18 cellular contexts compared by ENCODE assay signal in the genomic region with DNA sequence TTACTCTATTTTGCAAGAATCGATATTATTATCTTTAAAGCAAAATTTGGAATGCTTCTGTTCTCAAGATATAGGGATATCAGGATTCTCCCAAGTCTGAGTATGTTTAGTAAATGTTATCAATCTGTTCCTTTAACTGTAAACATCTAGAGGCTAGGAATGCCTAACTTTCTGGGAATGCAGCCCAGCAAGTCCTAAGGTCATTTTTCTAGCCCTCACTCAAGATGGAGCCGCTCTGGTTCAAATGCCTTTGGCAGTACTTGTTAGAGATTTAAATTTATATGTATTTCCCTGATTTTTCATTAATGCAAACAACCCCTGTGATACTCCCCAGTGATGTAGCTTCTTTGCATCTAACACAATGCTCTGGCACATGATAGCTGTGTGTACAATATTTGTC.
DNase-seq lines count a peak whose midpoint lies in the region; ATAC-seq, FAIRE-seq and TF ChIP-seq lines count a peak whose summit lies in the region.
"Had no signal": no experiment of that assay in that cellular context is flagged by ENCODE, and none has a peak within 500 bp of the region (broad histone marks: within the 10 kb centered on the region; RNA-seq: fewer than 3 reads in every experiment).

No MANE protein-coding gene starts in this region.

- no peak for DNase-seq in HepG2 (ENCODE audit: low spot score)
- DNase-seq in islet precursor cell = peak; percentile 59
- no peak for DNase-seq in middle frontal gyrus (ENCODE audit: extremely low spot score, low spot score)
- no peak for DNase-seq in RPMI8226
- DNase-seq in HuH-7.5 (ENCODE audit: low spot score) = no peak
- DNase-seq: AML-193; CD4-positive, alpha-beta T cell; DMS153; DMS79; GF-D8; H9; IMR-90 had no signal

- H3K36me3 Mint-ChIP-seq in nephron (ENCODE audit: low read depth) = peaks cover 3% of the 10 kb centered on the region

- no peak overlapping the region for H3K4me2 ChIP-seq in HepG2 (ENCODE audit: low read depth, low read length)
- H3K4me2 ChIP-seq: A549 had no signal

- H3K4me3 ChIP-seq in liver (ENCODE audit: low read depth in 1 of 3, low read length in 3 of 3) (no peak overlapping the region), HepG2 (replicated peaks in 1 of 3; ENCODE audit: insufficient read depth in 1 of 3, low read depth in 2 of 3, low read length in 3 of 3) (no peak overlapping the region)
- H3K4me3 ChIP-seq: A549 had no signal

- no peaks in the 10 kb centered on the region for H4K20me1 ChIP-seq in HepG2 (ENCODE audit: insufficient read depth, low read length)

- CTCF ChIA-PET in HepG2 (lab: Yijun Ruan, JAX; ENCODE audit: low intra/inter-chr PET ratio, low total read pairs) = no interaction called here

- no peak for TF ChIP-seq EP300 in HepG2 (IDR thresholded peaks at IDR 0.05; ENCODE audit: low read depth in 2 of 2, low read length in 2 of 2)
- no peak for TF ChIP-seq EP300 in HepG2 (CRISPR knock-in tag; IDR thresholded peaks at IDR 0.05; ENCODE audit: borderline replicate concordance)

- 38% methylated on average over 2 of the region's 2 CpGs for WGBS in liver
- WGBS in HepG2 (ENCODE audit: low lambda C conversion rate) = 3% methylated on average over 2 of the region's 2 CpGs

- H3K9ac ChIP-seq in liver (ENCODE audit: low read depth in 1 of 2, low read length in 2 of 2) = no peak overlapping the region
- no peak overlapping the region for H3K9ac ChIP-seq in HepG2 (ENCODE audit: insufficient read depth, low read depth, low read length)

- no peaks in the 10 kb centered on the region for H3K79me2 ChIP-seq in HepG2 (ENCODE audit: insufficient read depth, low read length)

- no peaks in the 10 kb centered on the region for H3K27me3 Mint-ChIP-seq in nephron (ENCODE audit: low read depth)
- H3K27me3 Mint-ChIP-seq: CD4-positive, alpha-beta T cell had no signal

- H3K4me1 ChIP-seq in liver (ENCODE audit: control insufficient read depth in 4 of 4, insufficient read depth in 4 of 4, low read length in 3 of 4) = no peaks in the 10 kb centered on the region
- H3K4me1 ChIP-seq in HepG2 (ENCODE audit: insufficient read depth, low read length) = no peaks in the 10 kb centered on the region
- H3K4me1 ChIP-seq: A549 had no signal

- no peak overlapping the region for H2AFZ ChIP-seq in HepG2 (ENCODE audit: low read length)

- no peak overlapping the region for H3K27ac ChIP-seq in liver (ENCODE audit: low read depth in 1 of 2, low read length in 2 of 2)
- H3K27ac ChIP-seq in HepG2 (ENCODE audit: extremely low read length, insufficient read depth, low read length) = no peak overlapping the region
- H3K27ac ChIP-seq: 22Rv1, A549, C4-2B had no signal

- H3K27ac Mint-ChIP-seq in nephron = peak overlapping the region in 2 of 3 experiments; percentile 53 to 81
- H3K27ac Mint-ChIP-seq: CD4-positive, alpha-beta T cell; H9 had no signal

- H3K9me3 ChIP-seq in liver (ENCODE audit: control insufficient read depth in 4 of 4, low read length in 3 of 4) = peaks cover 0 to 7% (median 0%) of the 10 kb centered on the region in 4 donors
- peaks cover 24% of the 10 kb centered on the region for H3K9me3 ChIP-seq in HepG2 (ENCODE audit: low read length)
- H3K9me3 ChIP-seq: A549 had no signal

- TF ChIP-seq RAD21 in liver (IDR thresholded peaks at IDR 0.05) (no peak), HepG2 (CRISPR knock-in tag; IDR thresholded peaks at IDR 0.05) (no peak)

- peaks cover 34% of the 10 kb centered on the region for H3K4me1 Mint-ChIP-seq in nephron

- BruUV-seq in HepG2 (replicated peaks; lab: Mats Ljungman, UMichigan) = no TSS peak

- H3K27me3 ChIP-seq in liver (ENCODE audit: control insufficient read depth in 4 of 4, insufficient read depth in 4 of 4, low read length in 3 of 4) (peaks cover 0 to 5% (median 0%) of the 10 kb centered on the region in 4 donors), HepG2 (ENCODE audit: control insufficient read depth in 1 of 2, insufficient read depth in 2 of 2, low read length in 2 of 2) (no peaks in the 10 kb centered on the region)

- in situ Hi-C loops in HepG2 (cut with HindIII; ENCODE audit: extremely low pct_ligation_motif_present, low pct_unique_long_range_greater_than_20kb) = no loop called here

- intact Hi-C loops in HepG2 (cut with micrococcal nuclease; ENCODE audit: unreplicated experiment) = no loop called here

- peaks cover 19% of the 10 kb centered on the region for H3K9me3 Mint-ChIP-seq in nephron

- no peak overlapping the region for H3K4me3 Mint-ChIP-seq in nephron
- H3K4me3 Mint-ChIP-seq: CD4-positive, alpha-beta T cell; H9 had no signal

- TF ChIP-seq POLR2A in HepG2 (IDR thresholded peaks at IDR 0.05; ENCODE audit: insufficient read depth in 1 of 2, low read depth in 2 of 2, low read length in 2 of 2) = no peak

- no peak for ATAC-seq in HepG2
- ATAC-seq: A549 had no signal

- TF ChIP-seq CTCF in liver (IDR thresholded peaks at IDR 0.05; ENCODE audit: low read depth, low read length, missing input control) (no peak), HepG2 (CRISPR knock-in tag; IDR thresholded peaks at IDR 0.05) (no peak), nephron (IDR thresholded peaks at IDR 0.05; ENCODE audit: unreplicated experiment in 3 of 3) (no peak)

- H3K36me3 ChIP-seq in liver (ENCODE audit: control insufficient read depth in 4 of 4, insufficient read depth in 3 of 4, low read depth in 1 of 4, low read length in 3 of 4) (no peaks in the 10 kb centered on the region), HepG2 (replicated peaks in 1 of 2; ENCODE audit: control insufficient read depth in 1 of 2, insufficient read depth in 2 of 2, low read length in 2 of 2) (no peaks in the 10 kb centered on the region)

- no peak for FAIRE-seq in HepG2 (lab: Jason Lieb, UNC)
- FAIRE-seq: A549, H1 had no signal

- POLR2A ChIA-PET in HepG2 (lab: Yijun Ruan, JAX) = no interaction called here

TF ChIP-seq in liver, 16 proteins besides CTCF, POLR2A, EP300 and RAD21:
- TF ChIP-seq NR2F2 (IDR thresholded peaks at IDR 0.05) (peak; percentile 22), FOXA2 (IDR thresholded peaks at IDR 0.05) (no peak)

TF ChIP-seq in HepG2, 621 proteins besides CTCF, POLR2A, EP300 and RAD21 (continues in another document):
- TF ChIP-seq ZFY (CRISPR knock-in tag; IDR thresholded peaks at IDR 0.05) (no peak), SNAI1 (CRISPR knock-in tag; IDR thresholded peaks at IDR 0.05; ENCODE audit: borderline replicate concordance) (no peak), TBX2 (CRISPR knock-in tag; IDR thresholded peaks at IDR 0.05; ENCODE audit: borderline replicate concordance) (no peak), ZNF274 (CRISPR knock-in tag; IDR thresholded peaks at IDR 0.05) (no peak), RAD51 (IDR thresholded peaks at IDR 0.05; ENCODE audit: borderline replicate concordance) (no peak), RNF2 (conservative IDR thresholded peaks at IDR 0.05; ENCODE audit: low read depth) (no peak)
- TF ChIP-seq, protein P1, sequence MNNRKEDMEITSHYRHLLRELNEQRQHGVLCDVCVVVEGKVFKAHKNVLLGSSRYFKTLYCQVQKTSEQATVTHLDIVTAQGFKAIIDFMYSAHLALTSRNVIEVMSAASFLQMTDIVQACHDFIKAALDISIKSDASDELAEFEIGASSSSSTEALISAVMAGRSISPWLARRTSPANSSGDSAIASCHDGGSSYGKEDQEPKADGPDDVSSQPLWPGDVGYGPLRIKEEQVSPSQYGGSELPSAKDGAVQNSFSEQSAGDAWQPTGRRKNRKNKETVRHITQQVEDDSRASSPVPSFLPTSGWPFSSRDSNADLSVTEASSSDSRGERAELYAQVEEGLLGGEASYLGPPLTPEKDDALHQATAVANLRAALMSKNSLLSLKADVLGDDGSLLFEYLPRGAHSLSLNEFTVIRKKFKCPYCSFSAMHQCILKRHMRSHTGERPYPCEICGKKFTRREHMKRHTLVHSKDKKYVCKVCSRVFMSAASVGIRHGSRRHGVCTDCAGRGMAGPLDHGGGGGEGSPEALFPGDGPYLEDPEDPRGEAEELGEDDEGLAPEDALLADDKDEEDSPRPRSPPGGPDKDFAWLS (CRISPR knock-in tag; IDR thresholded peaks at IDR 0.05; ENCODE audit: borderline replicate concordance) = no peak
- TF ChIP-seq, protein P2, sequence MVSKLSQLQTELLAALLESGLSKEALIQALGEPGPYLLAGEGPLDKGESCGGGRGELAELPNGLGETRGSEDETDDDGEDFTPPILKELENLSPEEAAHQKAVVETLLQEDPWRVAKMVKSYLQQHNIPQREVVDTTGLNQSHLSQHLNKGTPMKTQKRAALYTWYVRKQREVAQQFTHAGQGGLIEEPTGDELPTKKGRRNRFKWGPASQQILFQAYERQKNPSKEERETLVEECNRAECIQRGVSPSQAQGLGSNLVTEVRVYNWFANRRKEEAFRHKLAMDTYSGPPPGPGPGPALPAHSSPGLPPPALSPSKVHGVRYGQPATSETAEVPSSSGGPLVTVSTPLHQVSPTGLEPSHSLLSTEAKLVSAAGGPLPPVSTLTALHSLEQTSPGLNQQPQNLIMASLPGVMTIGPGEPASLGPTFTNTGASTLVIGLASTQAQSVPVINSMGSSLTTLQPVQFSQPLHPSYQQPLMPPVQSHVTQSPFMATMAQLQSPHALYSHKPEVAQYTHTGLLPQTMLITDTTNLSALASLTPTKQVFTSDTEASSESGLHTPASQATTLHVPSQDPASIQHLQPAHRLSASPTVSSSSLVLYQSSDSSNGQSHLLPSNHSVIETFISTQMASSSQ (IDR thresholded peaks at IDR 0.05; ENCODE audit: low read depth) = no peak
- TF ChIP-seq, protein P2 (CRISPR knock-in tag; IDR thresholded peaks at IDR 0.05; ENCODE audit: borderline replicate concordance) = no peak
- TF ChIP-seq, protein P3, sequence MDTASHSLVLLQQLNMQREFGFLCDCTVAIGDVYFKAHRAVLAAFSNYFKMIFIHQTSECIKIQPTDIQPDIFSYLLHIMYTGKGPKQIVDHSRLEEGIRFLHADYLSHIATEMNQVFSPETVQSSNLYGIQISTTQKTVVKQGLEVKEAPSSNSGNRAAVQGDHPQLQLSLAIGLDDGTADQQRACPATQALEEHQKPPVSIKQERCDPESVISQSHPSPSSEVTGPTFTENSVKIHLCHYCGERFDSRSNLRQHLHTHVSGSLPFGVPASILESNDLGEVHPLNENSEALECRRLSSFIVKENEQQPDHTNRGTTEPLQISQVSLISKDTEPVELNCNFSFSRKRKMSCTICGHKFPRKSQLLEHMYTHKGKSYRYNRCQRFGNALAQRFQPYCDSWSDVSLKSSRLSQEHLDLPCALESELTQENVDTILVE (CRISPR knock-in tag; IDR thresholded peaks at IDR 0.05) = no peak
